In genomic region chr1:23980725-23981063, GRCh38 we compare ENCODE assay signal across 8 cellular contexts. TPM values are rescaled to one million over a fixed set of nuclear protein-coding genes. Genes with fewer than 3 reads are reported as not detected.
A peak's percentile ranks its signal among the peaks of the same experiment; 100 is the strongest.
DNase-seq lines count a peak whose midpoint lies in the region; ATAC-seq and TF ChIP-seq lines count a peak whose summit lies in the region.

No MANE protein-coding gene starts in this region.

- in situ Hi-C loops in Panc1 (cut with HindIII; ENCODE audit: low pct_unique_long_range_greater_than_20kb, low sequenced_read_pairs), result no loop called here

- POLR2A ChIA-PET in Panc1 (lab: Charles Lee), result interaction anchor here (1.1 kb wide), 1 partner anchor 23 kb away, joined by 4 read pairs; no protein-coding TSS in a partner anchor

- intact Hi-C loops in Panc1 (cut with micrococcal nuclease; ENCODE audit: unreplicated experiment), result loop anchor here (5.0 kb wide), 1 partner anchor 37 kb away; no protein-coding TSS in a partner anchor
- intact Hi-C loops in posterior cingulate gyrus (cut with DNase I), result no loop called here

- CTCF ChIA-PET in Panc1 (lab: Charles Lee), result no interaction called here

- DNase-seq in NCI-H2171 (lab: John Stamatoyannopoulos, UW) (peak; percentile 45), NCI-H2171 treated with DMSO at 0.1 percent for 48 hours (lab: John Stamatoyannopoulos, UW) (no peak), Panc1 (ENCODE audit: low read depth, low spot score) (no peak), posterior cingulate gyrus (no peak)
- peak; percentile 32 for DNase-seq in activated naive CD8-positive, alpha-beta T cell treated with anti-CD3 and anti-CD28 coated beads, Interleukin-2, amount 50 U/mL, for 16 hours (ENCODE audit: low read depth, low spot score)
- peak; percentile 71 for DNase-seq in stimulated activated CD4-positive, alpha-beta T cell treated with anti-CD3 and anti-CD28 coated beads, Interleukin-15, amount 100 ng/mL, for 24 hours

- peak overlapping the region; percentile 99 for H3K9ac ChIP-seq in iPS-18a (ENCODE audit: low read length)

- H3K9me3 ChIP-seq in Panc1 (ENCODE audit: control insufficient read depth, insufficient read depth, low read depth, low read length), result no peaks in the 10 kb centered on the region
- no peaks in the 10 kb centered on the region for H3K9me3 ChIP-seq in iPS-18a (ENCODE audit: control insufficient read depth, low read depth, low read length)

- BruUV-seq in Panc1 (replicated peaks; lab: Mats Ljungman, UMichigan), result TSS peak; percentile 100

- H3K27me3 ChIP-seq in Panc1 (ENCODE audit: control insufficient read depth, insufficient read depth, low read length) (no peaks in the 10 kb centered on the region), iPS-18a (ENCODE audit: control insufficient read depth, insufficient read depth, low read length) (no peaks in the 10 kb centered on the region)

- H3K36me3 ChIP-seq in Panc1 (ENCODE audit: control insufficient read depth, insufficient read depth, low read length) (peaks cover 27% of the 10 kb centered on the region; the same call in 1 of the 2 replicates), iPS-18a (ENCODE audit: control insufficient read depth, low read depth, low read length) (peaks cover 30% of the 10 kb centered on the region)

- ATAC-seq in HG03378 (IDR thresholded peaks at IDR 0.05; ENCODE audit: unreplicated experiment) (peak; percentile 29), Panc1 (peak; percentile 53)

- H3K4me3 ChIP-seq in Panc1 (ENCODE audit: low read depth in 2 of 2, low read length in 2 of 2), result peak overlapping the region; percentile 70 to 91
- H3K4me3 ChIP-seq in iPS-18a (ENCODE audit: low read length), result peak overlapping the region; percentile 94

- TF ChIP-seq CTCF in Panc1 (IDR thresholded peaks at IDR 0.05), result no peak

- H3K27ac ChIP-seq in Panc1 (ENCODE audit: low read length) (peak overlapping the region; percentile 100), iPS-18a (ENCODE audit: low read length) (peak overlapping the region; percentile 100)

- peaks cover 48% of the 10 kb centered on the region for H3K4me1 ChIP-seq in Panc1 (ENCODE audit: control insufficient read depth, insufficient read depth, low read length)
- peaks cover 25% of the 10 kb centered on the region for H3K4me1 ChIP-seq in iPS-18a (ENCODE audit: control insufficient read depth, low read depth, low read length)

RNA-seq across cellular contexts. Expression of gene SRSF10, which starts 0.6 kb away (rescaled TPM):
- total RNA-seq in Panc1 (2021; ENCODE audit: unreplicated experiment), result 137 TPM
- 80.1 TPM for polyA plus RNA-seq in Panc1 (2012; ENCODE audit: insufficient read length)

RNA-seq across cellular contexts. Expression of gene PNRC2, which starts 21.1 kb away (rescaled TPM):
- total RNA-seq in Panc1 (2021; ENCODE audit: unreplicated experiment), result 97.4 TPM
- 54.1 TPM for polyA plus RNA-seq in Panc1 (2012; ENCODE audit: insufficient read length)

Comparison
In these comparisons a context has a peak if more than half of its experiments do, and no peak if none do; other contexts are left out.
1. DNase-seq: peak in NCI-H2171 (single experiment), activated naive CD8-positive, alpha-beta T cell treated with anti-CD3 and anti-CD28 coated beads, Interleukin-2, amount 50 U/mL, for 16 hours (single experiment) and stimulated activated CD4-positive, alpha-beta T cell treated with anti-CD3 and anti-CD28 coated beads, Interleukin-15, amount 100 ng/mL, for 24 hours (single experiment); none in NCI-H2171 treated with DMSO at 0.1 percent for 48 hours (single experiment), Panc1 (single experiment) and posterior cingulate gyrus (0 of 10).